Comparison of ENCODE assay signal across 14 cellular contexts in the genomic region with DNA sequence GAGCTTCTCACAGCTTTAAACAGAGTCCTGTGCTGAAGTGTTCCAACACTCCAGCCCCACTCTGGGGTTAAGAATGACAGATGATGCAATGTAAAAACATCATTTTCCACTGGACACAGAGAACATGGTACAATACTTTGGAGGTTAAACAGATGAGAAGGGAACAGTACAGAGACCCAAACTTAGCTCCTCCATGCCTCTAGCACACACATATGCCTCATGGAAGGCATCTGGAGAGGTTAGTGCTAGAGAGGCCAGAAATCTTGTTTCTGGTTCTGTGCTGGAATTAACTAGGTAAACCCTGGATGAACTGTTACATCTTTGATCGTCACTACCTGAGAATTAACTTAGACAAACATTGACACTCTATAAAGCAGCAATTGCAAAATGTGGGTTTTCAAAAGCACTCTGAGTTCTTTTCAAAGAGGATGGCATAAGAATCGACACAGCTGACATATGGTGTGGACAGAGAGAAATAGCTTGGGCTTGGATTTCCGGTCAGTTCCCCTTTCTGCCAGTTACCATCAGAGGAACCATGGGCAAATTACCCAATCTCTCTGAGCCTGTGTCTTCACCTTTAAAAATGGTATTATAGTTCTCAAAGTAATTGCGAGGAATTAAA.
DNase-seq lines count a peak whose midpoint lies in the region; ATAC-seq and TF ChIP-seq lines count a peak whose summit lies in the region.
"Had no signal": no experiment of that assay in that cellular context is flagged by ENCODE, and none has a peak within 500 bp of the region (broad histone marks: within the 10 kb centered on the region; RNA-seq: fewer than 3 reads in every experiment).

No MANE protein-coding gene starts in this region.

- no peaks in the 10 kb centered on the region for H3F3A ChIP-seq in PC-3 (ENCODE audit: low read length, unreplicated experiment)

- CTCF ChIA-PET in IMR-90 (lab: Yijun Ruan, JAX) = interaction anchor here (1.0 kb wide), 1 partner anchor 25 kb away, joined by 5 read pairs; no protein-coding TSS in a partner anchor
- CTCF ChIA-PET in PC-3 (lab: Charles Lee) = no interaction called here

- no peak overlapping the region for H3K4ac ChIP-seq in IMR-90 (ENCODE audit: low read depth, low read length)

- H4K20me1 ChIP-seq in IMR-90 (ENCODE audit: insufficient read depth, low read length) (no peaks in the 10 kb centered on the region), PC-3 (ENCODE audit: low read length) (no peaks in the 10 kb centered on the region)

- DNase-seq in IMR-90 (peak; percentile 48), cardiac fibroblast (ENCODE audit: low read depth in 2 of 2) (peak; percentile 24 to 41), left colon (no peak), stomach (no peak), SW480 (ENCODE audit: low spot score) (no peak), PC-3 (no peak), GOT3 (lab: John Stamatoyannopoulos, UW) (no peak)
- DNase-seq in effector CD4-positive, alpha-beta T cell = no peak
- DNase-seq: activated B cell treated with CpG ODN at 0.5 μM for 24 hours; CD8-positive, alpha-beta memory T cell; mesendoderm; NCI-H226 had no signal

- POLR2A ChIA-PET in IMR-90 (lab: Charles Lee; ENCODE audit: unreplicated experiment) = no interaction called here
- POLR2A ChIA-PET in PC-3 (lab: Charles Lee; ENCODE audit: unreplicated experiment) = interaction anchor here (0.5 kb wide), 2 partner anchors 9 to 39 kb away, joined by 3 read pairs; no protein-coding TSS in a partner anchor

- peak overlapping the region in 1 of 2 experiments; percentile 32; a peak in 1 of 4 replicates for H4K8ac ChIP-seq in IMR-90 (ENCODE audit: low read depth in 2 of 2, low read length in 2 of 2)

- no peak for TF ChIP-seq RAD21 in IMR-90 (IDR thresholded peaks at IDR 0.05; ENCODE audit: low read length)

- no peak overlapping the region for H2AK5ac ChIP-seq in IMR-90 (ENCODE audit: low read depth, low read length)

- no peak overlapping the region for H3K23ac ChIP-seq in IMR-90 (ENCODE audit: low read depth, low read length)

- H2BK120ac ChIP-seq in IMR-90 (ENCODE audit: low read depth, low read length) = no peak overlapping the region

- H3K18ac ChIP-seq in IMR-90 (ENCODE audit: low read depth, low read length) = no peak overlapping the region

- H3K56ac ChIP-seq in IMR-90 (ENCODE audit: extremely low read depth, insufficient read depth, low read length) = no peak overlapping the region

- no TSS peak for BruUV-seq in IMR-90 (replicated peaks; lab: Mats Ljungman, UMichigan)
- no TSS peak for BruUV-seq in PC-3 (replicated peaks; lab: Mats Ljungman, UMichigan)

- no peak overlapping the region for H4K91ac ChIP-seq in IMR-90 (ENCODE audit: insufficient read depth, low read depth, low read length)

- ATAC-seq in IMR-90 (ENCODE audit: low read depth) (peak; percentile 75), left colon (peak; percentile 13), PC-3 (no peak)

- no peak overlapping the region for H4K5ac ChIP-seq in IMR-90 (ENCODE audit: low read depth, low read length)

- H3K27ac ChIP-seq in IMR-90 (ENCODE audit: insufficient read depth, low read length) (no peak overlapping the region), stomach (peak overlapping the region in 4 of 5 donors; percentile 69 to 84 (median 75)), PC-3 (ENCODE audit: low read length) (no peak overlapping the region)
- H3K27ac ChIP-seq: KMS-11 had no signal

- no peaks in the 10 kb centered on the region for H3K9me2 ChIP-seq in PC-3 (replicated peaks; ENCODE audit: low read length)

- TF ChIP-seq POLR2A in IMR-90 (IDR thresholded peaks at IDR 0.05; ENCODE audit: low read depth, low read length) (no peak), stomach (IDR thresholded peaks at IDR 0.05) (no peak)

- no peaks in the 10 kb centered on the region for H3K79me1 ChIP-seq in IMR-90 (ENCODE audit: low read depth in 1 of 2, low read length in 2 of 2)

- no peak overlapping the region for H2AFZ ChIP-seq in IMR-90 (replicated peaks; ENCODE audit: low read length, poor library complexity)
- no peak overlapping the region for H2AFZ ChIP-seq in PC-3 (ENCODE audit: low read length)

- H3K4me3 ChIP-seq in IMR-90 (ENCODE audit: insufficient read depth, low read depth, low read length) (no peak overlapping the region), cardiac fibroblast (replicated peaks in 1 of 2; ENCODE audit: low read depth in 2 of 2, low read length in 2 of 2) (no peak overlapping the region), stomach (no peak overlapping the region), PC-3 (ENCODE audit: low read length) (no peak overlapping the region)
- H3K4me3 ChIP-seq: heart left ventricle had no signal

- H3K79me2 ChIP-seq in PC-3 (ENCODE audit: low read length) = peaks cover 20% of the 10 kb centered on the region; the same call in 1 of the 2 replicates

- no peak overlapping the region for H2BK5ac ChIP-seq in IMR-90 (ENCODE audit: low read depth, low read length, poor library complexity, severe bottlenecking)

- H3K9ac ChIP-seq in IMR-90 (ENCODE audit: low read depth, low read length) = no peak overlapping the region
- H3K9ac ChIP-seq in PC-3 (ENCODE audit: low read length) = no peak overlapping the region
- H3K9ac ChIP-seq: KMS-11 had no signal

- no peak overlapping the region for H2BK15ac ChIP-seq in IMR-90 (ENCODE audit: low read depth, low read length)

- H3K36me3 ChIP-seq in IMR-90 (ENCODE audit: control insufficient read depth, insufficient read depth, low read length) (no peaks in the 10 kb centered on the region), stomach (no peaks in the 10 kb centered on the region), PC-3 (ENCODE audit: low read depth, low read length) (no peaks in the 10 kb centered on the region)
- H3K36me3 ChIP-seq: heart left ventricle had no signal

- no peak for TF ChIP-seq EP300 in stomach (IDR thresholded peaks at IDR 0.05)

- intact Hi-C loops in IMR-90 (cut with micrococcal nuclease) = no loop called here
- intact Hi-C loops in left colon (cut with DNase I, micrococcal nuclease) = no loop called here
- intact Hi-C loops in stomach (cut with DNase I; ENCODE audit: low total_unique reads) = no loop called here
- intact Hi-C loops in PC-3 (cut with micrococcal nuclease) = no loop called here

- H3K9me3 ChIP-seq in IMR-90 (ENCODE audit: control insufficient read depth, insufficient read depth, low read length) (no peaks in the 10 kb centered on the region), stomach (no peaks in the 10 kb centered on the region), PC-3 (ENCODE audit: low read length) (no peaks in the 10 kb centered on the region)
- H3K9me3 ChIP-seq: heart left ventricle had no signal

- in situ Hi-C loops in IMR-90 (cut with MboI; ENCODE audit: low sequenced_read_pairs) = no loop called here

- H3K4me1 ChIP-seq in IMR-90 (ENCODE audit: control insufficient read depth, insufficient read depth, low read length) = peaks cover 5% of the 10 kb centered on the region; the same call in 1 of the 2 replicates
- H3K4me1 ChIP-seq in stomach = peaks cover 0 to 40% (median 21%) of the 10 kb centered on the region in 4 donors
- H3K4me1 ChIP-seq in PC-3 (ENCODE audit: insufficient read depth, low read length) = peaks cover 10% of the 10 kb centered on the region; the same call in 1 of the 2 replicates

- no peak for TF ChIP-seq CTCF in IMR-90 (conservative IDR thresholded peaks at IDR 0.05; ENCODE audit: low read depth, low read length)
- no peak for TF ChIP-seq CTCF in cardiac fibroblast (IDR thresholded peaks at IDR 0.05; ENCODE audit: low read depth, low read length)
- no peak for TF ChIP-seq CTCF in stomach (IDR thresholded peaks at IDR 0.05)
- no peak for TF ChIP-seq CTCF in PC-3 (conservative IDR thresholded peaks at IDR 0.05; ENCODE audit: low read depth, low read length)

- peak overlapping the region; percentile 15; the same call in 1 of the 2 replicates for H2BK20ac ChIP-seq in IMR-90 (ENCODE audit: low read depth, low read length)

- no peak overlapping the region for H3K14ac ChIP-seq in IMR-90 (replicated peaks; ENCODE audit: low read depth, low read length)

- WGBS in IMR-90 (ENCODE audit: extremely low coverage in 2 of 2, insufficient read length in 1 of 2), 2 experiments = 80% methylated on average over 1 of the region's 4 CpGs; no CpG with 5 or more reads in 1 of the 2 experiments
- WGBS in stomach, 5 donors = 67 to 87% (median 78%) methylated on average over 4 of the region's 4 CpGs

- H3K4me2 ChIP-seq in IMR-90 (ENCODE audit: low read depth, low read length) = no peak overlapping the region
- H3K4me2 ChIP-seq in PC-3 (ENCODE audit: low read length) = no peak overlapping the region
- H3K4me2 ChIP-seq: KMS-11 had no signal

- dilution Hi-C loops in IMR-90 (cut with HindIII; ENCODE audit: low sequenced_read_pairs, unreplicated experiment) = no loop called here

- H3K9me1 ChIP-seq in IMR-90 (ENCODE audit: insufficient read depth, low read length) = peaks cover 7% of the 10 kb centered on the region

- H3K27me3 ChIP-seq in IMR-90 (ENCODE audit: control insufficient read depth, insufficient read depth, low read length) = no peaks in the 10 kb centered on the region
- H3K27me3 ChIP-seq in stomach = no peaks in the 10 kb centered on the region
- H3K27me3 ChIP-seq in PC-3 (ENCODE audit: low read length) = no peaks in the 10 kb centered on the region
- H3K27me3 ChIP-seq: heart left ventricle had no signal

- H2AK9ac ChIP-seq in IMR-90 (replicated peaks; ENCODE audit: low read depth, low read length, poor library complexity) = no peak overlapping the region

TF ChIP-seq in IMR-90, 13 proteins besides CTCF, POLR2A, EP300 and RAD21:
- TF ChIP-seq SMC3 (IDR thresholded peaks at IDR 0.05; ENCODE audit: low read depth, low read length) = no peak
- TF ChIP-seq CEBPB (IDR thresholded peaks at IDR 0.05; ENCODE audit: low read depth, low read length) = peak; percentile 87
- no peak for TF ChIP-seq CHD1 (IDR thresholded peaks at IDR 0.05; ENCODE audit: low read depth, low read length)
- TF ChIP-seq, protein P1, sequence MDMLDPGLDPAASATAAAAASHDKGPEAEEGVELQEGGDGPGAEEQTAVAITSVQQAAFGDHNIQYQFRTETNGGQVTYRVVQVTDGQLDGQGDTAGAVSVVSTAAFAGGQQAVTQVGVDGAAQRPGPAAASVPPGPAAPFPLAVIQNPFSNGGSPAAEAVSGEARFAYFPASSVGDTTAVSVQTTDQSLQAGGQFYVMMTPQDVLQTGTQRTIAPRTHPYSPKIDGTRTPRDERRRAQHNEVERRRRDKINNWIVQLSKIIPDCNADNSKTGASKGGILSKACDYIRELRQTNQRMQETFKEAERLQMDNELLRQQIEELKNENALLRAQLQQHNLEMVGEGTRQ (IDR thresholded peaks at IDR 0.05; ENCODE audit: low read depth, low read length) = no peak

Comparison
In these comparisons a context has a peak if more than half of its experiments do, and no peak if none do; other contexts are left out.
1. DNase-seq: peak in IMR-90 (single experiment) and cardiac fibroblast (2 of 2); none in left colon (0 of 2), stomach (single experiment), SW480 (single experiment), PC-3 (single experiment), GOT3 (single experiment) and effector CD4-positive, alpha-beta T cell (single experiment).
2. H3K27ac ChIP-seq: peak in stomach (4 of 5); none in IMR-90 (single experiment) and PC-3 (single experiment).